Comparison of ENCODE assay signal across 23 cellular contexts in the genomic region with DNA sequence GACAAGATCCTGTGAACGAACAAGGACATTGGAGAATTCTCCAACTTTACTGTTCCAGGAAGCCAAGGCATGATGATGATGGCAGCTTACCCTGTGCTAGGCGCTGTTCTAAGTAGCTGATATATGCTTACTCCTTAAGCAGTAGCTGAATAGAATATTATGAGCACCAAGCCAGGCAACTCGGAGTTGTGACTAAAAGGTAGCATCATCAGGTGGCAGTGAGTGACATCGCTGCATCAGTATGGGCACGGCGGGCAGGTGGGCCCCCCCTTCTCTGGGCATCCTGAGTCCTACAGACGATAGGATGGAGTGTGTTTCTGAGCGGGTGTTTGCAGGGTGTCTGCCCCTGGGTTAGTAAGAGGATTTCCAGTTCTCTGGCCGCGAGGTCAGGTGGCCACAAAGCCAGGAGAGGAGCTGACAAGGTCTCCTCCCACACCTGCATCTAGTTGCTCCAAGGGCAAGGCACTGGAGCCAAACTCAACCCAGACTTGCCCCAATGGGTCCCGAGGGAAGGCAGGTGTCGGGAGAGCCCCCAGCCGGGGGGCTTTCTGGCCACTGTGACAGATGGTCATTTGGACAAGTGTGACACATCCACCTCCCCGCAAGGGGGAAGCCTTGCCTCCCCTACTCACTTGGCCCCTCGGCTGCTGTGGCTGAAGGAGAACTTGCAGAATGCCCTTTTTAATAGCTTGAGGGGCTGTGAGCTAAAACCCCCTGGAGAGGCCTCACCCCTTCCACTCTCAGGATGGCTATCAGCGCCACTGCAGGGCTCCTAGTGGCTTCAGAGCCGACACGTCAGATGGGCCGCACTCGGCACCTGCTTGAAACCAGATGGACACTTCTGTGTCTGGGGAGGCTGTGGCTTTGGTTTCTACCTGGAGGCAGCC. TPM values are rescaled to one million over a fixed set of nuclear protein-coding genes. Genes with fewer than 3 reads are reported as not detected.
DNase-seq lines count a peak whose midpoint lies in the region; ATAC-seq and TF ChIP-seq lines count a peak whose summit lies in the region.
"Had no signal": no experiment of that assay in that cellular context is flagged by ENCODE, and none has a peak within 500 bp of the region (broad histone marks: within the 10 kb centered on the region; RNA-seq: fewer than 3 reads in every experiment).

No MANE protein-coding gene starts in this region.

- TF ChIP-seq CTCF in LNCaP clone FGC (IDR thresholded peaks at IDR 0.05; ENCODE audit: control insufficient read depth, extremely low read depth, insufficient read depth) = peak; percentile 39
- TF ChIP-seq CTCF in endodermal cell (conservative IDR thresholded peaks at IDR 0.05) = peak; percentile 36
- TF ChIP-seq CTCF in suprapubic skin (IDR thresholded peaks at IDR 0.05) = no peak

- H3K27me3 ChIP-seq in endodermal cell (ENCODE audit: control insufficient read depth, insufficient read depth, low read length, poor library complexity, severe bottlenecking) (no peaks in the 10 kb centered on the region), suprapubic skin (no peaks in the 10 kb centered on the region)
- H3K27me3 ChIP-seq: gastroesophageal sphincter had no signal

- DNase-seq in activated CD8-positive, alpha-beta memory T cell treated with anti-CD3 and anti-CD28 coated beads, Interleukin-2, amount 10 ng/mL, durations not matched to agents 7 days and 5 days = peak; percentile 33
- no peak for DNase-seq in activated CD8-positive, alpha-beta memory T cell treated with anti-CD3 and anti-CD28 coated beads, Interleukin-2, amount 50 U/mL, for 4 hours
- DNase-seq in LNCaP clone FGC (ENCODE audit: low read depth) (no peak), endodermal cell (no peak), suprapubic skin (ENCODE audit: low spot score in 2 of 2) (peak in 1 of 2 donors; percentile 72), occipital lobe (lab: John Stamatoyannopoulos, UW) (no peak), caudate nucleus (lab: John Stamatoyannopoulos, UW) (no peak), COLO829 (ENCODE audit: low spot score) (no peak)
- DNase-seq: activated CD4-positive, alpha-beta T cell treated with anti-CD3 and anti-CD28 coated beads, Interleukin-2, amount 10 ng/mL, durations not matched to agents 24 days and 14 days; activated naive CD8-positive, alpha-beta T cell treated with anti-CD3 and anti-CD28 coated beads for 36 hours; C1 segment of cervical spinal cord; kidney glomerular epithelial cell; mesenchymal stem cell; naive B cell; NCI-H146; nucleus accumbens; PC-9; SHP77 treated with DMSO at 0.1 percent for 48 hours; stimulated activated CD4-positive, alpha-beta T cell treated with anti-CD3 and anti-CD28 coated beads, Interleukin-12 subunit alpha, Interleukin-12 subunit beta, amount 100 ng/mL, for 4 hours had no signal

- H3K27ac Mint-ChIP-seq in activated CD8-positive, alpha-beta memory T cell treated with anti-CD3 and anti-CD28 coated beads, Interleukin-2, amount 10 ng/mL, durations not matched to agents 7 days and 5 days = no peak overlapping the region
- no peak overlapping the region for H3K27ac Mint-ChIP-seq in endodermal cell
- H3K27ac Mint-ChIP-seq: activated CD4-positive, alpha-beta T cell treated with anti-CD3 and anti-CD28 coated beads, Interleukin-2, amount 10 ng/mL, durations not matched to agents 24 days and 14 days; activated naive CD8-positive, alpha-beta T cell treated with anti-CD3 and anti-CD28 coated beads for 36 hours; activated T-helper 17 cell treated with anti-CD3 and anti-CD28 coated beads, Interleukin-2, amount 50 U/mL, for 72 hours; naive B cell had no signal

- H3K4me3 ChIP-seq in LNCaP clone FGC (ENCODE audit: low read depth, low read length) (no peak overlapping the region), endodermal cell (ENCODE audit: low read length) (no peak overlapping the region), suprapubic skin (no peak overlapping the region)
- H3K4me3 ChIP-seq: gastroesophageal sphincter, PC-9 had no signal

- peaks cover 5% of the 10 kb centered on the region for H3K27me3 Mint-ChIP-seq in activated CD8-positive, alpha-beta memory T cell treated with anti-CD3 and anti-CD28 coated beads, Interleukin-2, amount 10 ng/mL, durations not matched to agents 7 days and 5 days
- H3K27me3 Mint-ChIP-seq in endodermal cell (ENCODE audit: insufficient read depth) = no peaks in the 10 kb centered on the region
- H3K27me3 Mint-ChIP-seq: activated naive CD8-positive, alpha-beta T cell treated with anti-CD3 and anti-CD28 coated beads for 36 hours; activated T-helper 17 cell treated with anti-CD3 and anti-CD28 coated beads, Interleukin-2, amount 50 U/mL, for 72 hours had no signal

- H3K36me3 Mint-ChIP-seq in activated CD8-positive, alpha-beta memory T cell treated with anti-CD3 and anti-CD28 coated beads, Interleukin-2, amount 10 ng/mL, durations not matched to agents 7 days and 5 days = peaks cover 4% of the 10 kb centered on the region
- H3K36me3 Mint-ChIP-seq in endodermal cell (ENCODE audit: low read depth) = no peaks in the 10 kb centered on the region
- H3K36me3 Mint-ChIP-seq: activated naive CD8-positive, alpha-beta T cell treated with anti-CD3 and anti-CD28 coated beads for 36 hours had no signal

- TF ChIP-seq POLR2A in suprapubic skin (IDR thresholded peaks at IDR 0.05) = no peak

- peaks cover 2% of the 10 kb centered on the region for H3K4me1 Mint-ChIP-seq in activated CD8-positive, alpha-beta memory T cell treated with anti-CD3 and anti-CD28 coated beads, Interleukin-2, amount 10 ng/mL, durations not matched to agents 7 days and 5 days
- no peaks in the 10 kb centered on the region for H3K4me1 Mint-ChIP-seq in endodermal cell
- H3K4me1 Mint-ChIP-seq: activated CD4-positive, alpha-beta T cell treated with anti-CD3 and anti-CD28 coated beads, Interleukin-2, amount 10 ng/mL, durations not matched to agents 24 days and 14 days; activated naive CD8-positive, alpha-beta T cell treated with anti-CD3 and anti-CD28 coated beads for 36 hours; activated T-helper 17 cell treated with anti-CD3 and anti-CD28 coated beads, Interleukin-2, amount 50 U/mL, for 72 hours; naive B cell had no signal

- TF ChIP-seq EP300 in suprapubic skin (IDR thresholded peaks at IDR 0.05) = no peak

- H3K36me3 ChIP-seq in endodermal cell (ENCODE audit: control insufficient read depth, insufficient read depth, low read length) (no peaks in the 10 kb centered on the region), suprapubic skin (no peaks in the 10 kb centered on the region)
- H3K36me3 ChIP-seq: gastroesophageal sphincter had no signal

- no peak for ATAC-seq in activated CD8-positive, alpha-beta memory T cell treated with anti-CD3 and anti-CD28 coated beads, Interleukin-2, amount 10 ng/mL, durations not matched to agents 7 days and 5 days
- ATAC-seq: activated T-helper 17 cell treated with anti-CD3 and anti-CD28 coated beads, Interleukin-2, amount 50 U/mL, for 72 hours; gastroesophageal sphincter; HCT116 had no signal

- no peak overlapping the region for H3K27ac ChIP-seq in endodermal cell (ENCODE audit: low read depth, low read length)
- peak overlapping the region; percentile 30 for H3K27ac ChIP-seq in suprapubic skin
- no peak overlapping the region for H3K27ac ChIP-seq in caudate nucleus (ENCODE audit: low read depth, low read length)
- H3K27ac ChIP-seq: gastroesophageal sphincter, PC-9 had no signal

- CTCF ChIA-PET in activated CD8-positive, alpha-beta memory T cell treated with anti-CD3 and anti-CD28 coated beads, Interleukin-2, amount 10 ng/mL, durations not matched to agents 7 days and 5 days (lab: Charles Lee) = no interaction called here

- WGBS in endodermal cell (ENCODE audit: insufficient coverage in 1 of 2, insufficient read length in 1 of 2), 2 experiments = 89 to 96% methylated on average over 12 to 19 of the region's 20 CpGs
- 83% methylated on average over 17 of the region's 20 CpGs for WGBS in suprapubic skin

- H3K4me1 ChIP-seq in endodermal cell (ENCODE audit: control insufficient read depth, insufficient read depth, low read length) (no peaks in the 10 kb centered on the region), suprapubic skin (peaks cover 25% of the 10 kb centered on the region)
- H3K4me1 ChIP-seq: gastroesophageal sphincter had no signal

- no peak overlapping the region for H3K9ac ChIP-seq in endodermal cell (ENCODE audit: extremely low read depth, low read length, poor library complexity, severe bottlenecking)

- H3K9me3 ChIP-seq in endodermal cell (ENCODE audit: control insufficient read depth, low read length) = peaks cover 1% of the 10 kb centered on the region
- H3K9me3 ChIP-seq in suprapubic skin = no peaks in the 10 kb centered on the region

- no peaks in the 10 kb centered on the region for H3K9me3 Mint-ChIP-seq in activated CD8-positive, alpha-beta memory T cell treated with anti-CD3 and anti-CD28 coated beads, Interleukin-2, amount 10 ng/mL, durations not matched to agents 7 days and 5 days (ENCODE audit: low read depth)
- peaks cover 4% of the 10 kb centered on the region for H3K9me3 Mint-ChIP-seq in endodermal cell
- H3K9me3 Mint-ChIP-seq: activated T-helper 17 cell treated with anti-CD3 and anti-CD28 coated beads, Interleukin-2, amount 50 U/mL, for 72 hours had no signal

- no peak overlapping the region for H3K4me3 Mint-ChIP-seq in activated CD8-positive, alpha-beta memory T cell treated with anti-CD3 and anti-CD28 coated beads, Interleukin-2, amount 10 ng/mL, durations not matched to agents 7 days and 5 days
- H3K4me3 Mint-ChIP-seq in endodermal cell = no peak overlapping the region
- H3K4me3 Mint-ChIP-seq: activated CD4-positive, alpha-beta T cell treated with anti-CD3 and anti-CD28 coated beads, Interleukin-2, amount 10 ng/mL, durations not matched to agents 24 days and 14 days; activated naive CD8-positive, alpha-beta T cell treated with anti-CD3 and anti-CD28 coated beads for 36 hours; activated T-helper 17 cell treated with anti-CD3 and anti-CD28 coated beads, Interleukin-2, amount 50 U/mL, for 72 hours; naive B cell had no signal

RNA-seq across cellular contexts. Expression of gene CRACDL, which starts 55.5 kb away (rescaled TPM):
- under 1 TPM; 0.18 to 0.35 TPM for total RNA-seq in activated CD8-positive, alpha-beta memory T cell treated with anti-CD3 and anti-CD28 coated beads, Interleukin-2, amount 10 ng/mL, durations not matched to agents 7 days and 5 days
- total RNA-seq in endodermal cell (under 1 TPM; 0.26 to 0.31 TPM), suprapubic skin (10 to 100 TPM in 3 of 4 donors, 1 to 10 TPM in 1; 5.2 to 13.0 (median 11.3) TPM), occipital lobe (2.3 TPM)
- polyA plus RNA-seq in endodermal cell (2013, experiment 1 of 2) = 0.21 TPM
- 0.25 TPM for polyA plus RNA-seq in endodermal cell (2013, experiment 2 of 2)
- total RNA-seq: A673 had no signal

Comparison
In these comparisons a context has a peak if more than half of its experiments do, and no peak if none do; other contexts are left out.
1. CTCF ChIP-seq: peak in LNCaP clone FGC (single experiment) and endodermal cell (single experiment); none in suprapubic skin (0 of 2).